ENCODE assay signal across 19 cellular contexts in the genomic region with DNA sequence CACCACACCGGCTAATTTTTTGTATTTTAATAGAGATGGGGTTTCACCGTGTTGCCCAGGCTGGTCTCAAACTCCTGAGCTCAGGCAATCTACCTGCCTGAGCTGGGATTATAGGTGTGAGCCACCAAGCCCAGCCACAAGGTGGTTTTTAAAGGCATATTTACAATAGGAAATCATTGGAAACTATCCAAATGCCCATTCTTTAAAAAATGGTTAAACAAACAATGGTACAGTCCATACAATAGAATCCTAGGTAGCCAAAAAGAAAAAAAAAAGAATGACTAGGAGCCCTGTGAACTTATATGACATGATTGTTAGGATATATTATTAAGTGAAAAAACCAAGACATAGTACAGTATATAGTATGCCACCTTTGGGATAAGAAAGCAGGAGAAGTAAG. TPM values are rescaled to one million over a fixed set of nuclear protein-coding genes. Genes with fewer than 3 reads are reported as not detected.
A peak's percentile ranks its signal among the peaks of the same experiment; 100 is the strongest.
DNase-seq lines count a peak whose midpoint lies in the region; ATAC-seq and TF ChIP-seq lines count a peak whose summit lies in the region.
"Had no signal": no experiment of that assay in that cellular context is flagged by ENCODE, and none has a peak within 500 bp of the region (broad histone marks: within the 10 kb centered on the region; RNA-seq: fewer than 3 reads in every experiment).

No MANE protein-coding gene starts in this region.

- H3K27ac Mint-ChIP-seq in CD8-positive, alpha-beta memory T cell = peak overlapping the region in 7 of 8 donors; percentile 13 to 69 (median 47)
- H3K27ac Mint-ChIP-seq: activated naive CD4-positive, alpha-beta T cell treated with anti-CD3 and anti-CD28 coated beads for 36 hours; B cell had no signal

- no peak overlapping the region for H3K4me3 Mint-ChIP-seq in CD8-positive, alpha-beta memory T cell
- H3K4me3 Mint-ChIP-seq: activated naive CD4-positive, alpha-beta T cell treated with anti-CD3 and anti-CD28 coated beads for 36 hours; naive B cell had no signal

- no peaks in the 10 kb centered on the region for H4K20me1 ChIP-seq in PC-3 (ENCODE audit: low read length)

- peaks cover 7% of the 10 kb centered on the region for H3K36me3 ChIP-seq in CD8-positive, alpha-beta memory T cell (ENCODE audit: insufficient read depth, low read length)
- H3K36me3 ChIP-seq in PC-3 (ENCODE audit: low read depth, low read length) (peaks cover 3% of the 10 kb centered on the region; the same call in 1 of the 2 replicates), lower lobe of right lung (peaks cover 30% of the 10 kb centered on the region), tibial nerve (no peaks in the 10 kb centered on the region)

- TF ChIP-seq CTCF in 22Rv1 (IDR thresholded peaks at IDR 0.05) (peak; percentile 8; the same call in 1 of the 2 replicates), PC-3 (conservative IDR thresholded peaks at IDR 0.05; ENCODE audit: low read depth, low read length) (peak; percentile 32; the same call in 1 of the 2 replicates), lower lobe of right lung (IDR thresholded peaks at IDR 0.05) (no peak), tibial nerve (IDR thresholded peaks at IDR 0.05) (no peak)

- H3K27me3 ChIP-seq in CD8-positive, alpha-beta memory T cell (ENCODE audit: insufficient read depth, low read length, poor library complexity, severe bottlenecking) = no peaks in the 10 kb centered on the region
- H3K27me3 ChIP-seq in PC-3 (ENCODE audit: low read length) (no peaks in the 10 kb centered on the region), lower lobe of right lung (ENCODE audit: low read depth) (no peaks in the 10 kb centered on the region), tibial nerve (no peaks in the 10 kb centered on the region)
- H3K27me3 ChIP-seq: body of pancreas, left lung had no signal

- peaks cover 0 to 2% (median 0%) of the 10 kb centered on the region in 5 donors for H3K9me3 Mint-ChIP-seq in CD8-positive, alpha-beta memory T cell
- H3K9me3 Mint-ChIP-seq: activated naive CD4-positive, alpha-beta T cell treated with anti-CD3 and anti-CD28 coated beads for 36 hours; naive B cell had no signal

- no TSS peak for BruUV-seq in PC-3 (replicated peaks; lab: Mats Ljungman, UMichigan)

- POLR2A ChIA-PET in CD8-positive, alpha-beta memory T cell (lab: Charles Lee) = interaction anchor here (0.6 kb wide), 1 partner anchor 21 kb away, joined by 3 read pairs; no protein-coding TSS in a partner anchor
- POLR2A ChIA-PET in PC-3 (lab: Charles Lee; ENCODE audit: unreplicated experiment) = interaction anchor here (0.6 kb wide), 1 partner anchor 31 kb away, joined by 8 read pairs; no protein-coding TSS in a partner anchor

- H3K36me3 Mint-ChIP-seq in CD8-positive, alpha-beta memory T cell = peaks cover 0 to 62% (median 11%) of the 10 kb centered on the region in 3 donors
- H3K36me3 Mint-ChIP-seq: naive B cell had no signal

- no peak overlapping the region for H3K27ac ChIP-seq in 22Rv1
- H3K27ac ChIP-seq in CD8-positive, alpha-beta memory T cell (ENCODE audit: low read depth, low read length) = no peak overlapping the region
- no peak overlapping the region for H3K27ac ChIP-seq in PC-3 (ENCODE audit: low read length)
- H3K27ac ChIP-seq in lower lobe of right lung = peak overlapping the region; percentile 20
- no peak overlapping the region for H3K27ac ChIP-seq in tibial nerve

- no peak for TF ChIP-seq POLR2A in tibial nerve (IDR thresholded peaks at IDR 0.05)

- intact Hi-C loops in PC-3 (cut with micrococcal nuclease) (no loop called here), lower lobe of right lung (cut with DNase I) (no loop called here)

- peaks cover 43 to 69% (median 54%) of the 10 kb centered on the region in 3 donors for H3K4me1 Mint-ChIP-seq in CD8-positive, alpha-beta memory T cell

- ATAC-seq in PC-3 = peak; percentile 8; the same call in 1 of the 2 replicates
- ATAC-seq in lower lobe of right lung = no peak
- no peak for ATAC-seq in GM19467 (IDR thresholded peaks at IDR 0.05; ENCODE audit: unreplicated experiment)
- no peak for ATAC-seq in GM18511 (IDR thresholded peaks at IDR 0.05; ENCODE audit: unreplicated experiment)
- ATAC-seq: activated CD4-positive, CD25-positive, alpha-beta regulatory T cell treated with anti-CD3 and anti-CD28 coated beads, Interleukin-2, amount 50 U/mL, for 24 hours; body of pancreas; left lung; psoas muscle had no signal

- H3K9ac ChIP-seq in PC-3 (ENCODE audit: low read length) = no peak overlapping the region

- DNase-seq in CD8-positive, alpha-beta memory T cell = no peak
- DNase-seq in PC-3 = peak; percentile 88
- DNase-seq in lower lobe of right lung = no peak
- no peak for DNase-seq in tibial nerve (ENCODE audit: low spot score in 2 of 2)
- no peak for DNase-seq in HT-29 (ENCODE audit: low spot score)
- DNase-seq: activated naive CD4-positive, alpha-beta T cell treated with anti-CD3 and anti-CD28 coated beads for 36 hours; body of pancreas; DMS79; left lung; naive B cell; NCI-H1694; psoas muscle; SHP77 treated with DMSO at 0.1 percent for 48 hours; substantia nigra had no signal

- H3K9me2 ChIP-seq in PC-3 (replicated peaks; ENCODE audit: low read length) = no peaks in the 10 kb centered on the region

- H3F3A ChIP-seq in PC-3 (ENCODE audit: low read length, unreplicated experiment) = no peaks in the 10 kb centered on the region

- WGBS in tibial nerve, 2 donors = 86 to 97% methylated on average over 2 of the region's 2 CpGs

- no peaks in the 10 kb centered on the region for H3K9me3 ChIP-seq in CD8-positive, alpha-beta memory T cell (ENCODE audit: low read length)
- H3K9me3 ChIP-seq in PC-3 (ENCODE audit: low read length) (no peaks in the 10 kb centered on the region), lower lobe of right lung (no peaks in the 10 kb centered on the region), tibial nerve (no peaks in the 10 kb centered on the region)
- H3K9me3 ChIP-seq: body of pancreas, left lung, psoas muscle had no signal

- CTCF ChIA-PET in CD8-positive, alpha-beta memory T cell (lab: Charles Lee) = interaction anchor here (1.1 to 1.3 kb wide), 4 partner anchors 23 to 94 kb away, joined by 3 read pairs; no protein-coding TSS in a partner anchor
- CTCF ChIA-PET in PC-3 (lab: Charles Lee) = interaction anchor here (0.7 kb wide), 1 partner anchor 13 kb away, joined by 3 read pairs; no protein-coding TSS in a partner anchor

- no peak overlapping the region for H3K4me3 ChIP-seq in CD8-positive, alpha-beta memory T cell (ENCODE audit: low read length)
- H3K4me3 ChIP-seq in PC-3 (ENCODE audit: low read length) (no peak overlapping the region), lower lobe of right lung (no peak overlapping the region), tibial nerve (no peak overlapping the region)
- H3K4me3 ChIP-seq: body of pancreas, left lung had no signal

- H2AFZ ChIP-seq in PC-3 (ENCODE audit: low read length) = no peak overlapping the region

- peaks cover 82% of the 10 kb centered on the region for H3K79me2 ChIP-seq in PC-3 (ENCODE audit: low read length)

- H3K27me3 Mint-ChIP-seq in CD8-positive, alpha-beta memory T cell = no peaks in the 10 kb centered on the region

- no peak overlapping the region for H3K4me2 ChIP-seq in PC-3 (ENCODE audit: low read length)

- peaks cover 33% of the 10 kb centered on the region for H3K4me1 ChIP-seq in CD8-positive, alpha-beta memory T cell (ENCODE audit: insufficient read depth, low read length)
- peaks cover 41% of the 10 kb centered on the region for H3K4me1 ChIP-seq in PC-3 (ENCODE audit: insufficient read depth, low read length)
- H3K4me1 ChIP-seq in lower lobe of right lung = peaks cover 51% of the 10 kb centered on the region
- H3K4me1 ChIP-seq in tibial nerve = peaks cover 0 to 45% (median 24%) of the 10 kb centered on the region in 4 donors

- TF ChIP-seq EP300 in tibial nerve (IDR thresholded peaks at IDR 0.05) = no peak

RNA-seq across cellular contexts. Expression of gene ATP2B4, which starts 5.3 kb away (rescaled TPM):
- 10 to 100 TPM; 26.8 to 28.9 TPM for total RNA-seq in CD8-positive, alpha-beta memory T cell
- 37.7 TPM for polyA plus RNA-seq in CD8-positive, alpha-beta memory T cell
- 32.7 and 49.5 TPM in 2 replicates for total RNA-seq in PC-3 (2014; rRNA removed)
- 92.3 TPM for total RNA-seq in lower lobe of right lung
- 100 to 1,000 TPM in 1 of 4 donors, 10 to 100 TPM in 3; 78.6 to 135 (median 85.0) TPM for total RNA-seq in tibial nerve
- 5.5 TPM in 2 replicates for total RNA-seq in HT-29 (2014; rRNA removed; shearing (Covaris generic))

Comparison
In these comparisons a context has a peak if more than half of its experiments do, and no peak if none do; other contexts are left out.
1. CTCF ChIP-seq: peak in 22Rv1 (single experiment) and PC-3 (single experiment); none in lower lobe of right lung (single experiment) and tibial nerve (0 of 5).